8 cellular contexts compared by ENCODE assay signal in the genomic region with DNA sequence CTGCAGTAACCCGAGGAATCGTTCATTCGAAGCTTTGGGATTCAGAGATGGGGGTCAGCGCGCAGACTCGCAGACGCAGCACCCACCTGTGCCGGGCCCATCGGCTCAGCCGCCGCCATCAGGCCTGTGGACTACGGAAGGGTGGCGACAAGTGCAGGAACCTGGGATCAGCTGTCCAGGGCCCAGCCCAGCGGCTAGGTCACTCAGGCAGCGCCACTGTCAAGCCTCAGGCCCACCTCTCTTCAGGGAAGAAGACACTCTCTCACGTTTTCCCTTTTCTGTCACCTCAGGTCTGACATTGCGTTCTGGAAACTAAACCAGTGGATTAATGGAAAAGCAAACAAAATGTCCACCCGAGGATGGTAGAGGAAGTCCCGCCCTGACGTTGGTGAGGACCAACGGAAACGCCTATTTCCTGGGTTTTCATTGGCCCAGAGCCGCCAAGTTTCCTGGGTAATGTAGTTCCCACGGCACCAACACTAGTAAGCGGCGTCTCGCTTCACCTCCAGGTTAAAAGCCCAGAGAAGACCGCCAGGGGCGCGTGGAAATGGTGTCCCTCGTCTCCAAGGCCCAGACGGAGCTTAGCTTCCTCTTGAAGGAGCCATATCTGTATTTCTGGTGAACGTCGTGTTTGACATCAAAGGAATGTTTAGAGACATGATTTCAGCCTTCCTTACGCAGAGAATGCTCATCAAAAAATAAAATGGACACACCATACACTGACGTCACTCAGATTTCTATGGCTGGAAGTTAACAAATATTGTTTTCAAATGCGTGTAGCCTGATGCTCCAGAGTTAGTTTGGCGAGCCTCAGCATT. TPM values are rescaled to one million over a fixed set of nuclear protein-coding genes. Genes with fewer than 3 reads are reported as not detected.
DNase-seq lines count a peak whose midpoint lies in the region; TF ChIP-seq lines count a peak whose summit lies in the region.

A gene (minus strand): TSS at position 376 of the 818 bp plus-strand sequence. CDS start 257 bp downstream, at position 119.

- H3K36me3 ChIP-seq in Loucy (ENCODE audit: insufficient read depth, low read length) (peaks cover 19% of the 10 kb centered on the region), SK-N-MC (ENCODE audit: insufficient read depth, low read length) (peaks cover 5% of the 10 kb centered on the region; the same call in 1 of the 2 replicates), suprapubic skin (peaks cover 34% of the 10 kb centered on the region)

- H3K9me2 ChIP-seq in Loucy (replicated peaks; ENCODE audit: low read depth, low read length): no peaks in the 10 kb centered on the region

- H3F3A ChIP-seq in Loucy (ENCODE audit: low read depth): no peaks in the 10 kb centered on the region

- H3K4me1 ChIP-seq in Loucy (ENCODE audit: insufficient read depth, low read length, poor library complexity, severe bottlenecking) (peaks cover 14% of the 10 kb centered on the region), suprapubic skin (peaks cover 7% of the 10 kb centered on the region)

- H3K4me3 ChIP-seq in Loucy (ENCODE audit: low read length, poor library complexity, severe bottlenecking): peak within 1 kb of the TSS; percentile 93
- H3K4me3 ChIP-seq in SK-N-MC: peak within 1 kb of the TSS; percentile 71
- H3K4me3 ChIP-seq in suprapubic skin: peak within 1 kb of the TSS; percentile 66

- H3K9me3 ChIP-seq in Loucy (ENCODE audit: insufficient read depth, low read depth, low read length) (peaks cover 38% of the 10 kb centered on the region; the same call in 1 of the 2 replicates), SK-N-MC (ENCODE audit: low read depth, low read length) (peaks cover 9% of the 10 kb centered on the region), suprapubic skin (peaks cover 35% of the 10 kb centered on the region)

- H3K27ac ChIP-seq in SK-N-MC (no peak within 1 kb of the TSS), suprapubic skin (peak within 1 kb of the TSS; percentile 59)

- no peaks in the 10 kb centered on the region for H3K27me3 Mint-ChIP-seq in activated naive CD4-positive, alpha-beta T cell treated with anti-CD3 and anti-CD28 coated beads, Interleukin-2, amount 50 U/mL, for 24 hours

- H3K27ac Mint-ChIP-seq in activated naive CD4-positive, alpha-beta T cell treated with anti-CD3 and anti-CD28 coated beads, Interleukin-2, amount 50 U/mL, for 24 hours: peak within 1 kb of the TSS; percentile 98

- H3K4me2 ChIP-seq in Loucy (ENCODE audit: low read depth, low read length, poor library complexity, severe bottlenecking): peak within 1 kb of the TSS; percentile 91

- H3K4me3 Mint-ChIP-seq in activated naive CD4-positive, alpha-beta T cell treated with anti-CD3 and anti-CD28 coated beads, Interleukin-2, amount 50 U/mL, for 24 hours: peak within 1 kb of the TSS; percentile 97

- DNase-seq in G401 (ENCODE audit: low spot score) (peak; percentile 98), H4 (ENCODE audit: low spot score) (peak; percentile 96), SK-N-MC (ENCODE audit: low read depth, low spot score) (peak; percentile 50), glomerular visceral epithelial cell (ENCODE audit: extremely low spot score) (peak; percentile 88), occipital lobe (lab: John Stamatoyannopoulos, UW) (peak; percentile 90), suprapubic skin (ENCODE audit: low spot score in 2 of 2) (peak; percentile 90 to 92)

- no peak for TF ChIP-seq POLR2A in suprapubic skin (IDR thresholded peaks at IDR 0.05)

- peaks cover 55% of the 10 kb centered on the region for H3K36me3 Mint-ChIP-seq in activated naive CD4-positive, alpha-beta T cell treated with anti-CD3 and anti-CD28 coated beads, Interleukin-2, amount 50 U/mL, for 24 hours

- H3K9ac ChIP-seq in Loucy (ENCODE audit: low read depth, low read length, poor library complexity, severe bottlenecking) (peak within 1 kb of the TSS; percentile 85), SK-N-MC (ENCODE audit: insufficient read length) (peak within 1 kb of the TSS; percentile 49)

- TF ChIP-seq CTCF in Loucy (conservative IDR thresholded peaks at IDR 0.05; ENCODE audit: low read length): peak; percentile 74
- TF ChIP-seq CTCF in suprapubic skin (IDR thresholded peaks at IDR 0.05): peak in 1 of 2 donors; percentile 65

- H3K4me1 Mint-ChIP-seq in activated naive CD4-positive, alpha-beta T cell treated with anti-CD3 and anti-CD28 coated beads, Interleukin-2, amount 50 U/mL, for 24 hours: peaks cover 20% of the 10 kb centered on the region

- H4K20me1 ChIP-seq in Loucy (ENCODE audit: insufficient read depth, low read length, poor library complexity, severe bottlenecking): no peaks in the 10 kb centered on the region

- peaks cover 25% of the 10 kb centered on the region for H3K79me2 ChIP-seq in Loucy (ENCODE audit: insufficient read depth, low read length)

- H3K9me3 Mint-ChIP-seq in activated naive CD4-positive, alpha-beta T cell treated with anti-CD3 and anti-CD28 coated beads, Interleukin-2, amount 50 U/mL, for 24 hours: peaks cover 43% of the 10 kb centered on the region

- no peak for TF ChIP-seq EP300 in suprapubic skin (IDR thresholded peaks at IDR 0.05)

- H3K27me3 ChIP-seq in Loucy (ENCODE audit: insufficient read depth, low read length, poor library complexity, severe bottlenecking) (peaks cover 32% of the 10 kb centered on the region), suprapubic skin (no peaks in the 10 kb centered on the region)

- WGBS in suprapubic skin: 8% methylated on average over 21 of the region's 38 CpGs

- H2AFZ ChIP-seq in Loucy (ENCODE audit: low read length): peak within 1 kb of the TSS; percentile 99

- in situ Hi-C loops in G401 (cut with HindIII; ENCODE audit: low sequenced_read_pairs): no loop called here

RNA-seq across cellular contexts. Expression of the gene that starts here (rescaled TPM):
- total RNA-seq in G401 (2014; rRNA removed; shearing (Covaris generic)): 3.3 and 9.1 TPM in 2 replicates
- 17.8 and 24.0 TPM in 2 replicates for total RNA-seq in H4 (2014; rRNA removed; shearing (Covaris generic))
- total RNA-seq in occipital lobe: 73.9 TPM
- 10 to 100 TPM in 2 of 4 donors, 1 to 10 TPM in 2; 6.1 to 15.0 (median 10.9) TPM for total RNA-seq in suprapubic skin
